8 cellular contexts compared by ENCODE assay signal in genomic region chr2:231615058-231615671, GRCh38. TPM values are rescaled to one million over a fixed set of nuclear protein-coding genes. Genes with fewer than 3 reads are reported as not detected.
A peak's percentile ranks its signal among the peaks of the same experiment; 100 is the strongest.
DNase-seq lines count a peak whose midpoint lies in the region; ATAC-seq and TF ChIP-seq lines count a peak whose summit lies in the region.

No MANE protein-coding gene starts in this region.

- ATAC-seq in natural killer cell treated with Interleukin-12 subunit alpha and Interleukin-12 subunit beta and Interleukin-15 and Interleukin-18, amount 100 ng/mL, for 72 hours = no peak
- ATAC-seq in HG03378 (IDR thresholded peaks at IDR 0.05; ENCODE audit: unreplicated experiment) (no peak), GM18519 (IDR thresholded peaks at IDR 0.05; ENCODE audit: low FRiP score, unreplicated experiment) (no peak)

- in situ Hi-C loops in HAP-1 (cut with MboI; ENCODE audit: low sequenced_read_pairs) = loop anchor here (10.0 kb wide), 1 partner anchor 170 kb away; the partner anchor contains the start of genes COPS7B and PDE6D

- H3K36me3 Mint-ChIP-seq in natural killer cell treated with Interleukin-12 subunit alpha and Interleukin-12 subunit beta and Interleukin-15 and Interleukin-18, amount 100 ng/mL, for 72 hours = no peaks in the 10 kb centered on the region

- H3F3A ChIP-seq in Loucy (ENCODE audit: low read depth) = peaks cover 3% of the 10 kb centered on the region; the same call in 1 of the 2 replicates

- peak; percentile 40 for TF ChIP-seq CTCF in Loucy (conservative IDR thresholded peaks at IDR 0.05; ENCODE audit: low read length)

- H3K9ac ChIP-seq in BLaER1 treated with 17β-estradiol and CSF1 and Interleukin-3, amounts not matched to agents 10 nM and 100 nM = peak overlapping the region; percentile 72 to 96 (median 91)
- H3K9ac ChIP-seq in Loucy (ENCODE audit: low read depth, low read length, poor library complexity, severe bottlenecking) = peak overlapping the region; percentile 99

- H2AFZ ChIP-seq in Loucy (ENCODE audit: low read length) = 0 out of 2 replicates have a peak overlapping the region, but pooled peaks have one; percentile 22

- H3K9me3 ChIP-seq in BLaER1 treated with 17β-estradiol and CSF1 and Interleukin-3, amounts not matched to agents 10 nM and 100 nM (replicated peaks in 1 of 11) = no peaks in the 10 kb centered on the region
- H3K9me3 ChIP-seq in Loucy (ENCODE audit: insufficient read depth, low read depth, low read length) (no peaks in the 10 kb centered on the region), HAP-1 (no peaks in the 10 kb centered on the region)

- H3K4me1 ChIP-seq in BLaER1 treated with 17β-estradiol and CSF1 and Interleukin-3, amounts not matched to agents 10 nM and 100 nM = peaks cover 50 to 91% (median 80%) of the 10 kb centered on the region in 10 experiments
- H3K4me1 ChIP-seq in Loucy (ENCODE audit: insufficient read depth, low read length, poor library complexity, severe bottlenecking) (peaks cover 58% of the 10 kb centered on the region), HAP-1 (peaks cover 28% of the 10 kb centered on the region)

- peaks cover 38% of the 10 kb centered on the region for H3K79me2 ChIP-seq in Loucy (ENCODE audit: insufficient read depth, low read length)

- peaks cover 0 to 5% (median 0%) of the 10 kb centered on the region in 11 experiments; a peak in 4 of 22 replicates for H3K27me3 ChIP-seq in BLaER1 treated with 17β-estradiol and CSF1 and Interleukin-3, amounts not matched to agents 10 nM and 100 nM
- H3K27me3 ChIP-seq in Loucy (ENCODE audit: insufficient read depth, low read length, poor library complexity, severe bottlenecking) (no peaks in the 10 kb centered on the region), HAP-1 (ENCODE audit: low read depth) (no peaks in the 10 kb centered on the region)

- H3K4me1 Mint-ChIP-seq in natural killer cell treated with Interleukin-12 subunit alpha and Interleukin-12 subunit beta and Interleukin-15 and Interleukin-18, amount 100 ng/mL, for 72 hours (ENCODE audit: low read depth in 2 of 2) = peaks cover 22 to 25% of the 10 kb centered on the region in 2 donors

- peaks cover 0 to 2% of the 10 kb centered on the region in 2 donors for H3K27me3 Mint-ChIP-seq in natural killer cell treated with Interleukin-12 subunit alpha and Interleukin-12 subunit beta and Interleukin-15 and Interleukin-18, amount 100 ng/mL, for 72 hours

- DNase-seq in ecto neural progenitor cell (ENCODE audit: low spot score) (peak; percentile 71), DMS114 treated with DMSO at 0.1 percent for 48 hours (lab: John Stamatoyannopoulos, UW; ENCODE audit: unreplicated experiment) (no peak), HAP-1 (ENCODE audit: low spot score in 2 of 2) (no peak)
- no peak for DNase-seq in natural killer cell treated with Interleukin-12 subunit alpha and Interleukin-12 subunit beta and Interleukin-15 and Interleukin-18, amount 100 ng/mL, for 72 hours (ENCODE audit: low spot score)

- H3K4me2 ChIP-seq in BLaER1 treated with 17β-estradiol and CSF1 and Interleukin-3, amounts not matched to agents 10 nM and 100 nM = peak overlapping the region; percentile 87 to 98 (median 93)
- H3K4me2 ChIP-seq in Loucy (ENCODE audit: low read depth, low read length, poor library complexity, severe bottlenecking) = peak overlapping the region; percentile 91

- no peaks in the 10 kb centered on the region for H3K36me3 ChIP-seq in BLaER1 treated with 17β-estradiol and CSF1 and Interleukin-3, amounts not matched to agents 10 nM and 100 nM
- no peaks in the 10 kb centered on the region for H3K36me3 ChIP-seq in Loucy (ENCODE audit: insufficient read depth, low read length)
- no peaks in the 10 kb centered on the region for H3K36me3 ChIP-seq in HAP-1 (replicated peaks)

- peak overlapping the region; percentile 53 to 70 (median 57) for H3K4me3 ChIP-seq in BLaER1 treated with 17β-estradiol and CSF1 and Interleukin-3, amounts not matched to agents 10 nM and 100 nM
- H3K4me3 ChIP-seq in Loucy (ENCODE audit: low read length, poor library complexity, severe bottlenecking) (peak overlapping the region; percentile 91), HAP-1 (no peak overlapping the region)

- H4K20me1 ChIP-seq in BLaER1 treated with 17β-estradiol and CSF1 and Interleukin-3, amounts not matched to agents 10 nM and 100 nM = no peaks in the 10 kb centered on the region
- H4K20me1 ChIP-seq in Loucy (ENCODE audit: insufficient read depth, low read length, poor library complexity, severe bottlenecking) = no peaks in the 10 kb centered on the region

- H3K27ac Mint-ChIP-seq in natural killer cell treated with Interleukin-12 subunit alpha and Interleukin-12 subunit beta and Interleukin-15 and Interleukin-18, amount 100 ng/mL, for 72 hours = no peak overlapping the region

- no peaks in the 10 kb centered on the region for H3K9me2 ChIP-seq in Loucy (replicated peaks; ENCODE audit: low read depth, low read length)

- peak overlapping the region; percentile 56 to 99 (median 95); a peak in 21 of 22 replicates for H3K27ac ChIP-seq in BLaER1 treated with 17β-estradiol and CSF1 and Interleukin-3, amounts not matched to agents 10 nM and 100 nM

- H3K4me3 Mint-ChIP-seq in natural killer cell treated with Interleukin-12 subunit alpha and Interleukin-12 subunit beta and Interleukin-15 and Interleukin-18, amount 100 ng/mL, for 72 hours = peak overlapping the region; percentile 15

- no peaks in the 10 kb centered on the region for H3K9me3 Mint-ChIP-seq in natural killer cell treated with Interleukin-12 subunit alpha and Interleukin-12 subunit beta and Interleukin-15 and Interleukin-18, amount 100 ng/mL, for 72 hours

RNA-seq across cellular contexts. Expression of gene TEX44, which starts 22.5 kb away (rescaled TPM):
- total RNA-seq in natural killer cell treated with Interleukin-12 subunit alpha and Interleukin-12 subunit beta and Interleukin-15 and Interleukin-18, amount 100 ng/mL, for 72 hours = not detected
